ENCODE assay signal across 32 cellular contexts in genomic region chr3:126211569-126211968, GRCh38. TPM values are rescaled to one million over a fixed set of nuclear protein-coding genes. Genes with fewer than 3 reads are reported as not detected.
DNase-seq lines count a peak whose midpoint lies in the region; ATAC-seq and TF ChIP-seq lines count a peak whose summit lies in the region.
"Had no signal": no experiment of that assay in that cellular context is flagged by ENCODE, and none has a peak within 500 bp of the region (broad histone marks: within the 10 kb centered on the region; RNA-seq: fewer than 3 reads in every experiment).

No MANE protein-coding gene starts in this region.

- H3K9me3 ChIP-seq in PC-9 (ENCODE audit: insufficient read depth, low read depth) = peaks cover 4% of the 10 kb centered on the region; the same call in 1 of the 2 replicates
- H3K9me3 ChIP-seq in CD4-positive, alpha-beta memory T cell (ENCODE audit: control insufficient read depth in 1 of 2, low read length in 2 of 2) = no peaks in the 10 kb centered on the region
- H3K9me3 ChIP-seq: breast epithelium, colonic mucosa, HAP-1, right lobe of liver had no signal

- CTCF ChIA-PET in PC-9 (lab: Charles Lee) = interaction anchor here (0.6 kb wide), 1 partner anchor 13 kb away, joined by 3 read pairs; no protein-coding TSS in a partner anchor
- CTCF ChIA-PET in CD4-positive, alpha-beta memory T cell (lab: Charles Lee; ENCODE audit: partially characterized antibody) = no interaction called here

- H2AFZ ChIP-seq in PC-9 = no peak overlapping the region

- H3K27me3 Mint-ChIP-seq in naive thymus-derived CD8-positive, alpha-beta T cell = peaks cover 41 to 87% (median 51%) of the 10 kb centered on the region in 5 donors
- H3K27me3 Mint-ChIP-seq in type B pancreatic cell = peaks cover 15% of the 10 kb centered on the region
- peaks cover 44 to 48% of the 10 kb centered on the region in 2 donors for H3K27me3 Mint-ChIP-seq in CD4-positive, alpha-beta memory T cell

- H4K20me1 ChIP-seq in PC-9 (ENCODE audit: insufficient read depth) = no peaks in the 10 kb centered on the region

- BruUV-seq in PC-9 (replicated peaks; lab: Mats Ljungman, UMichigan) = no TSS peak

- no peak overlapping the region for H3K4me3 ChIP-seq in PC-9
- no peak overlapping the region for H3K4me3 ChIP-seq in CD4-positive, alpha-beta memory T cell (ENCODE audit: low read length in 2 of 2)
- H3K4me3 ChIP-seq: breast epithelium, colonic mucosa, GM12878, HAP-1, right lobe of liver, SK-N-MC had no signal

- POLR2A ChIA-PET in PC-9 (lab: Charles Lee; ENCODE audit: unreplicated experiment) = interaction anchor here (0.6 kb wide), 1 partner anchor 82 kb away, joined by 10 read pairs; no protein-coding TSS in a partner anchor
- POLR2A ChIA-PET in naive thymus-derived CD8-positive, alpha-beta T cell (lab: Charles Lee) = no interaction called here
- POLR2A ChIA-PET in CD4-positive, alpha-beta memory T cell (lab: Charles Lee; ENCODE audit: partially characterized antibody) = no interaction called here

- H3K27me3 ChIP-seq in PC-9 (ENCODE audit: insufficient read depth, low read depth) = no peaks in the 10 kb centered on the region
- peaks cover 13% of the 10 kb centered on the region for H3K27me3 ChIP-seq in CD4-positive, alpha-beta memory T cell (ENCODE audit: insufficient read depth, low read length)

- H3K27ac Mint-ChIP-seq in naive thymus-derived CD8-positive, alpha-beta T cell = no peak overlapping the region
- H3K27ac Mint-ChIP-seq in type B pancreatic cell = peak overlapping the region; percentile 98
- H3K27ac Mint-ChIP-seq in CD4-positive, alpha-beta memory T cell = no peak overlapping the region
- H3K27ac Mint-ChIP-seq: activated CD4-positive, alpha-beta T cell treated with anti-CD3 and anti-CD28 coated beads for 36 hours; activated T-cell treated with anti-CD3 and anti-CD28 coated beads, Interleukin-2, amount 50 U/mL, for 24 hours; effector memory CD8-positive, alpha-beta T cell; immature natural killer cell; stimulated activated naive CD8-positive, alpha-beta T cell treated with anti-CD3 and anti-CD28 coated beads, Interleukin-15, Interleukin-2, amounts not matched to agents 100 ng/mL and 50 ng/mL, for 24 hours had no signal

- no peaks in the 10 kb centered on the region for H3K9me3 Mint-ChIP-seq in naive thymus-derived CD8-positive, alpha-beta T cell
- H3K9me3 Mint-ChIP-seq in type B pancreatic cell = peaks cover 7% of the 10 kb centered on the region
- no peaks in the 10 kb centered on the region for H3K9me3 Mint-ChIP-seq in CD4-positive, alpha-beta memory T cell
- H3K9me3 Mint-ChIP-seq: activated T-cell treated with anti-CD3 and anti-CD28 coated beads, Interleukin-2, amount 50 U/mL, for 24 hours; effector memory CD8-positive, alpha-beta T cell; IgD-negative memory B cell; naive B cell; stimulated activated naive CD8-positive, alpha-beta T cell treated with anti-CD3 and anti-CD28 coated beads, Interleukin-15, Interleukin-2, amounts not matched to agents 100 ng/mL and 50 ng/mL, for 24 hours had no signal

- H3K4me1 Mint-ChIP-seq in naive thymus-derived CD8-positive, alpha-beta T cell = peaks cover 2 to 13% (median 10%) of the 10 kb centered on the region in 4 donors
- peaks cover 7% of the 10 kb centered on the region for H3K4me1 Mint-ChIP-seq in type B pancreatic cell (ENCODE audit: unreplicated experiment)
- peaks cover 2 to 13% (median 5%) of the 10 kb centered on the region in 4 donors for H3K4me1 Mint-ChIP-seq in CD4-positive, alpha-beta memory T cell

- H3K9me2 ChIP-seq in PC-9 (ENCODE audit: insufficient read depth) = no peaks in the 10 kb centered on the region

- H3K4me1 ChIP-seq in PC-9 (replicated peaks; ENCODE audit: insufficient read depth) = peaks cover 59% of the 10 kb centered on the region
- no peaks in the 10 kb centered on the region for H3K4me1 ChIP-seq in CD4-positive, alpha-beta memory T cell (ENCODE audit: insufficient read depth, low read length)
- H3K4me1 ChIP-seq: breast epithelium, colonic mucosa had no signal

- TF ChIP-seq CTCF in PC-9 (conservative IDR thresholded peaks at IDR 0.05) = no peak
- TF ChIP-seq CTCF in type B pancreatic cell (conservative IDR thresholded peaks at IDR 0.05) = no peak

- no peaks in the 10 kb centered on the region for H3K79me2 ChIP-seq in PC-9 (ENCODE audit: low read depth)

- no peaks in the 10 kb centered on the region for H3K36me3 ChIP-seq in PC-9 (ENCODE audit: low read depth)
- H3K36me3 ChIP-seq in CD4-positive, alpha-beta memory T cell (ENCODE audit: insufficient read depth, low read length) = no peaks in the 10 kb centered on the region
- H3K36me3 ChIP-seq: breast epithelium, colonic mucosa, HAP-1, right lobe of liver had no signal

- DNase-seq in NCI-H748 (lab: John Stamatoyannopoulos, UW; ENCODE audit: unreplicated experiment) (peak; percentile 5), NCI-H748 treated with DMSO at 0.1 percent for 48 hours (lab: John Stamatoyannopoulos, UW) (no peak), PC-9 (peak; percentile 83 to 86), type B pancreatic cell (ENCODE audit: extremely low spot score, unreplicated experiment) (no peak), COR-L47 (lab: John Stamatoyannopoulos, UW) (no peak), RPMI8226 (no peak)
- no peak for DNase-seq in naive thymus-derived CD8-positive, alpha-beta T cell
- no peak for DNase-seq in CD4-positive, alpha-beta memory T cell
- DNase-seq: activated CD4-positive, alpha-beta T cell treated with anti-CD3 and anti-CD28 coated beads for 36 hours; activated naive CD4-positive, alpha-beta T cell; activated T-cell treated with anti-CD3 and anti-CD28 coated beads, Interleukin-2, amount 50 U/mL, for 24 hours; AML-193; amniotic stem cell; colonic mucosa; DMS79 treated with DMSO at 0.1 percent for 48 hours; effector memory CD8-positive, alpha-beta T cell; foreskin melanocyte; immature natural killer cell; naive B cell; NCI-H2107; NCI-H524; right lobe of liver; T-helper 2 cell had no signal

- H3K4me3 Mint-ChIP-seq in naive thymus-derived CD8-positive, alpha-beta T cell = peak overlapping the region in 6 of 10 donors; percentile 45 to 81 (median 56)
- H3K4me3 Mint-ChIP-seq in type B pancreatic cell = peak overlapping the region; percentile 71
- peak overlapping the region in 2 of 8 donors; percentile 21 to 52 for H3K4me3 Mint-ChIP-seq in CD4-positive, alpha-beta memory T cell
- H3K4me3 Mint-ChIP-seq: activated CD4-positive, alpha-beta T cell treated with anti-CD3 and anti-CD28 coated beads for 36 hours; activated T-cell treated with anti-CD3 and anti-CD28 coated beads, Interleukin-2, amount 50 U/mL, for 24 hours; immature natural killer cell; stimulated activated naive CD8-positive, alpha-beta T cell treated with anti-CD3 and anti-CD28 coated beads, Interleukin-15, Interleukin-2, amounts not matched to agents 100 ng/mL and 50 ng/mL, for 24 hours had no signal

- peak overlapping the region; percentile 52 for H3K27ac ChIP-seq in PC-9
- H3K27ac ChIP-seq in CD4-positive, alpha-beta memory T cell (ENCODE audit: low read depth, low read length) = no peak overlapping the region
- H3K27ac ChIP-seq: colonic mucosa, right lobe of liver, SK-N-MC had no signal

- H3F3A ChIP-seq in PC-9 (ENCODE audit: insufficient read depth, low read depth) = peaks cover 28% of the 10 kb centered on the region

- ATAC-seq in naive thymus-derived CD8-positive, alpha-beta T cell = no peak
- ATAC-seq: activated CD4-positive, alpha-beta T cell treated with anti-CD3 and anti-CD28 coated beads for 36 hours; effector memory CD8-positive, alpha-beta T cell; esophagus mucosa; GM12878; left lobe of liver; right lobe of liver had no signal

- H3K4me2 ChIP-seq in PC-9 = peak overlapping the region; percentile 85

- H3K36me3 Mint-ChIP-seq in naive thymus-derived CD8-positive, alpha-beta T cell = no peaks in the 10 kb centered on the region
- no peaks in the 10 kb centered on the region for H3K36me3 Mint-ChIP-seq in type B pancreatic cell
- no peaks in the 10 kb centered on the region for H3K36me3 Mint-ChIP-seq in CD4-positive, alpha-beta memory T cell
- H3K36me3 Mint-ChIP-seq: IgD-negative memory B cell, immature natural killer cell had no signal

- intact Hi-C loops in PC-9 (cut with micrococcal nuclease; ENCODE audit: unreplicated experiment) = loop anchor here (5.0 kb wide), 1 partner anchor 44 kb away; no protein-coding TSS in a partner anchor
- intact Hi-C loops in CD4-positive, alpha-beta memory T cell (cut with micrococcal nuclease) = no loop called here

RNA-seq across cellular contexts. Expression of gene ALDH1L1, which starts 31.2 kb away (rescaled TPM):
- total RNA-seq in PC-9 (2021) (46.9 and 50.0 TPM in 2 replicates), type B pancreatic cell (ENCODE audit: low replicate concordance) (5.0 and 10.2 TPM in 2 replicates)
- not detected for total RNA-seq in naive thymus-derived CD8-positive, alpha-beta T cell
- polyA plus RNA-seq in naive thymus-derived CD8-positive, alpha-beta T cell = not detected
- not detected for total RNA-seq in CD4-positive, alpha-beta memory T cell
- polyA plus RNA-seq in CD4-positive, alpha-beta memory T cell = not detected
- total RNA-seq: activated CD8-positive, alpha-beta memory T cell treated with anti-CD3 and anti-CD28 coated beads for 36 hours had no signal
- polyA plus RNA-seq: IgD-negative memory B cell, immature natural killer cell had no signal

Comparison
In these comparisons a context has a peak if more than half of its experiments do, and no peak if none do; other contexts are left out.
1. DNase-seq: peak in NCI-H748 (single experiment) and PC-9 (2 of 2); none in NCI-H748 treated with DMSO at 0.1 percent for 48 hours (single experiment), naive thymus-derived CD8-positive, alpha-beta T cell (0 of 10), type B pancreatic cell (single experiment), COR-L47 (single experiment), RPMI8226 (single experiment) and CD4-positive, alpha-beta memory T cell (0 of 5).